In the genomic region with DNA sequence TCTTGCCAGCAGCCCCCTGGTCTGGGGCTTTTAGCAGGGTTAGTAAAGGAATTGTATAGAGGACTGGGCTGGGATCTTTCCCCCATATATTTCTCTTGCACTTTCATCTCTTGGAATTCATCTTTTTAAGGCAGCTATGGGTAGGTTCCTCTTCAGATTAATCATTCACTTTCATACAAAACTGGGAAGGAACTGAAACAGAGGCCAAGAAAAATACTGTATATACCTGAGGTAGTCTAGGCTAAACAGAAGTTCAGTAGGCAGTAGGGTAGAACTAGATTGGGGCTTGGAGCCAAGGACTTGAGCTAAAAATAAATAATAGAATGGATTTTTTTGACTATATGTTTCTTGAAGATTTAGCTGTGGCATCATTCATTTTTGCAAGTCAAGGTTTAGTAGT, we compare ENCODE assay signal across 15 cellular contexts. TPM values are rescaled to one million over a fixed set of nuclear protein-coding genes. Genes with fewer than 3 reads are reported as not detected.
"Had no signal": no experiment of that assay in that cellular context is flagged by ENCODE, and none has a peak within 500 bp of the region (broad histone marks: within the 10 kb centered on the region; RNA-seq: fewer than 3 reads in every experiment).

No MANE protein-coding gene starts in this region.

- H3K4me1 Mint-ChIP-seq: neural crest cell had no signal

- H3K36me3 ChIP-seq: ovary, WERI-Rb-1 had no signal

- H3K4me3 Mint-ChIP-seq: activated CD4-positive, alpha-beta memory T cell treated with anti-CD3 and anti-CD28 coated beads, Interleukin-2, amount 10 ng/mL, durations not matched to agents 7 days and 5 days; activated T-cell treated with anti-CD3 and anti-CD28 coated beads, Interleukin-2, amount 50 U/mL, for 4 hours; neural crest cell had no signal

- H3K4me3 ChIP-seq: hepatocyte, ovary had no signal

- H3K9me3 Mint-ChIP-seq: activated T-cell treated with anti-CD3 and anti-CD28 coated beads, Interleukin-2, amount 50 U/mL, for 4 hours had no signal

- H3K27ac Mint-ChIP-seq: activated CD4-positive, alpha-beta memory T cell treated with anti-CD3 and anti-CD28 coated beads, Interleukin-2, amount 10 ng/mL, durations not matched to agents 7 days and 5 days; activated naive CD4-positive, alpha-beta T cell treated with anti-CD3 and anti-CD28 coated beads, Interleukin-2, amount 50 U/mL, for 72 hours had no signal

- DNase-seq: activated CD4-positive, alpha-beta memory T cell treated with anti-CD3 and anti-CD28 coated beads, Interleukin-2, amount 10 ng/mL, durations not matched to agents 7 days and 5 days; activated gamma-delta T cell; activated T-cell treated with anti-CD3 and anti-CD28 coated beads, Interleukin-2, amount 50 U/mL, for 4 hours; caudate nucleus; erythroblast; islet precursor cell; ovary; stimulated activated naive CD8-positive, alpha-beta T cell treated with anti-CD3 and anti-CD28 coated beads, Interleukin-15, Interleukin-2, amounts not matched to agents 100 U/mL and 50 U/mL, for 24 hours; trophoblast cell; WERI-Rb-1 had no signal

- ATAC-seq: activated naive CD4-positive, alpha-beta T cell treated with anti-CD3 and anti-CD28 coated beads, Interleukin-2, amount 50 U/mL, for 72 hours; activated T-cell treated with anti-CD3 and anti-CD28 coated beads, Interleukin-2, amount 50 U/mL, for 4 hours; left lobe of liver; sciatic nerve; stimulated activated naive CD8-positive, alpha-beta T cell treated with anti-CD3 and anti-CD28 coated beads, Interleukin-15, Interleukin-2, amounts not matched to agents 100 U/mL and 50 U/mL, for 24 hours had no signal

- H3K27me3 ChIP-seq: hepatocyte, ovary had no signal

RNA-seq across cellular contexts. Expression of a gene that starts 50.7 kb away (rescaled TPM):
- total RNA-seq: neural crest cell had no signal
